In the genomic region with DNA sequence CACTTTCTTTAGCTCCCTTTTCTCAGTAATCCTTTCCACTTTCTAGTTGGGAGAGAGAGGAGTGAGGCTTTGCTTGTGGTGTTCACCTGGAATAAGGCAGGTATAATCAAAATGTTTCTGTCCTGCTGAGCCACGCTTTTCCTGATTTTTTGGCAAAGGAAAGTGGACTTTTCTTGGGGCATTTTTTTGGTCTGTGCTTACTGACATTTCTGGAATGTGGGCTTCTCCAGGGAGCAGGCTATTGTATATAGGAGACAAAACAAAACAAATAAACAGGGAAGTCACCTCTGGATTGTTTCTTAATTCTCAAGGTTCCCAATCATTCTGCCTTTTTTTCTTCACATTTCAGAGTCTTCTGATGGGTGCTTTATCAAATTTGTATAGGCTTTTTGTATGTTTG, we compare ENCODE assay signal across 19 cellular contexts. TPM values are rescaled to one million over a fixed set of nuclear protein-coding genes. Genes with fewer than 3 reads are reported as not detected.
DNase-seq lines count a peak whose midpoint lies in the region; ATAC-seq, FAIRE-seq and TF ChIP-seq lines count a peak whose summit lies in the region.
"Had no signal": no experiment of that assay in that cellular context is flagged by ENCODE, and none has a peak within 500 bp of the region (broad histone marks: within the 10 kb centered on the region; RNA-seq: fewer than 3 reads in every experiment).

No MANE protein-coding gene starts in this region.

- no peaks in the 10 kb centered on the region for H3K4me1 Mint-ChIP-seq in activated T-cell treated with anti-CD3 and anti-CD28 coated beads, Interleukin-2, amount 50 U/mL, for 24 hours (ENCODE audit: low read depth)
- H3K4me1 Mint-ChIP-seq: CD14-positive monocyte had no signal

- WGBS in hepatocyte (ENCODE audit: low lambda C conversion rate, missing lambda C conversion rate), result 62% methylated on average over 1 of the region's 1 CpG

- H2AFZ ChIP-seq in keratinocyte (ENCODE audit: control insufficient read depth, low read length) (peak overlapping the region; percentile 12), hepatocyte (no peak overlapping the region)

- H4K20me1 ChIP-seq in keratinocyte (ENCODE audit: control insufficient read depth, extremely low read depth, insufficient read depth, low read length) (no peaks in the 10 kb centered on the region), hepatocyte (ENCODE audit: insufficient read depth, poor library complexity, severe bottlenecking) (no peaks in the 10 kb centered on the region)

- H3K27me3 Mint-ChIP-seq in activated T-cell treated with anti-CD3 and anti-CD28 coated beads, Interleukin-2, amount 50 U/mL, for 24 hours, result peaks cover 40% of the 10 kb centered on the region

- no peaks in the 10 kb centered on the region for H3K9me1 ChIP-seq in keratinocyte (ENCODE audit: control insufficient read depth, extremely low read depth, insufficient read depth, low read length)

- dilution Hi-C loops in keratinocyte (cut with MboI; ENCODE audit: extremely low pct_ligation_motif_present, low sequenced_read_pairs), result no loop called here

- H3K9me3 Mint-ChIP-seq in activated T-cell treated with anti-CD3 and anti-CD28 coated beads, Interleukin-2, amount 50 U/mL, for 24 hours, result no peaks in the 10 kb centered on the region

- no peak overlapping the region for H3K4me3 Mint-ChIP-seq in activated T-cell treated with anti-CD3 and anti-CD28 coated beads, Interleukin-2, amount 50 U/mL, for 24 hours
- H3K4me3 Mint-ChIP-seq: CD14-positive monocyte had no signal

- H3K36me3 Mint-ChIP-seq in activated T-cell treated with anti-CD3 and anti-CD28 coated beads, Interleukin-2, amount 50 U/mL, for 24 hours (ENCODE audit: low read depth), result no peaks in the 10 kb centered on the region
- H3K36me3 Mint-ChIP-seq: CD14-positive monocyte had no signal

- H3K36me3 ChIP-seq in keratinocyte (ENCODE audit: control insufficient read depth in 2 of 2, extremely low read depth in 1 of 2, insufficient read depth in 2 of 2, low read length in 2 of 2) (no peaks in the 10 kb centered on the region), hepatocyte (replicated peaks; ENCODE audit: insufficient read depth, low read depth) (no peaks in the 10 kb centered on the region)
- H3K36me3 ChIP-seq: HAP-1 had no signal

- H3K79me2 ChIP-seq in keratinocyte (ENCODE audit: control insufficient read depth, insufficient read depth, low read length) (no peaks in the 10 kb centered on the region), hepatocyte (no peaks in the 10 kb centered on the region)

- H3K27ac ChIP-seq in keratinocyte (ENCODE audit: control insufficient read depth, insufficient read depth, low read length) (no peak overlapping the region), hepatocyte (no peak overlapping the region)
- H3K27ac ChIP-seq: RWPE1 had no signal

- H3K4me1 ChIP-seq in keratinocyte (ENCODE audit: control insufficient read depth, extremely low read depth, insufficient read depth, low read length), result no peaks in the 10 kb centered on the region
- H3K4me1 ChIP-seq in hepatocyte (ENCODE audit: insufficient read depth), result no peaks in the 10 kb centered on the region
- H3K4me1 ChIP-seq: HAP-1 had no signal

- H3K9me3 ChIP-seq in keratinocyte (ENCODE audit: control insufficient read depth, low read depth, low read length), result no peaks in the 10 kb centered on the region
- H3K9me3 ChIP-seq in hepatocyte (ENCODE audit: low read depth), result no peaks in the 10 kb centered on the region
- H3K9me3 ChIP-seq: HAP-1 had no signal

- H3K4me2 ChIP-seq in keratinocyte (ENCODE audit: control insufficient read depth, extremely low read depth, insufficient read depth, low read depth, low read length) (no peak overlapping the region), hepatocyte (no peak overlapping the region)

- H3K27me3 ChIP-seq in keratinocyte (ENCODE audit: control insufficient read depth, extremely low read depth, insufficient read depth, low read length) (no peaks in the 10 kb centered on the region), hepatocyte (no peaks in the 10 kb centered on the region)

- H3K4me3 ChIP-seq in AG10803 (ENCODE audit: low read length), result no peak overlapping the region
- H3K4me3 ChIP-seq in cardiac fibroblast (replicated peaks in 1 of 2; ENCODE audit: low read depth in 2 of 2, low read length in 2 of 2), result no peak overlapping the region
- H3K4me3 ChIP-seq in keratinocyte (ENCODE audit: control insufficient read depth in 2 of 3, extremely low read depth in 1 of 3, insufficient read depth in 2 of 3, low read depth in 1 of 3, low read length in 3 of 3), result no peak overlapping the region
- H3K4me3 ChIP-seq in hepatocyte, result no peak overlapping the region
- H3K4me3 ChIP-seq: HAP-1 had no signal

- no peak overlapping the region for H3K27ac Mint-ChIP-seq in activated T-cell treated with anti-CD3 and anti-CD28 coated beads, Interleukin-2, amount 50 U/mL, for 24 hours
- H3K27ac Mint-ChIP-seq: CD14-positive monocyte had no signal

- TF ChIP-seq CTCF in AG10803 (conservative IDR thresholded peaks at IDR 0.05; ENCODE audit: low read length) (no peak), cardiac fibroblast (IDR thresholded peaks at IDR 0.05; ENCODE audit: low read depth, low read length) (no peak), keratinocyte (optimal IDR thresholded peaks at IDR 0.05 in 1 of 3, IDR thresholded peaks at IDR 0.05 in 1 of 3, conservative IDR thresholded peaks at IDR 0.05 in 1 of 3; ENCODE audit: extremely low read depth in 1 of 3, insufficient read depth in 2 of 3, low read length in 3 of 3) (no peak), hepatocyte (IDR thresholded peaks at IDR 0.05; ENCODE audit: poor library complexity) (no peak)

- DNase-seq in AG10803 (ENCODE audit: low read depth), result peak; percentile 48
- DNase-seq in M059J (ENCODE audit: low read depth), result peak; percentile 74
- DNase-seq in cardiac fibroblast (ENCODE audit: low read depth in 2 of 2), result peak; percentile 42 to 51
- no peak for DNase-seq in keratinocyte (ENCODE audit: low read depth, low spot score)
- no peak for DNase-seq in activated T-cell treated with anti-CD3 and anti-CD28 coated beads, Interleukin-2, amount 50 U/mL, for 24 hours
- no peak for DNase-seq in hepatocyte (ENCODE audit: low spot score)
- DNase-seq: AML-193; DMS153; IMR-90; Kasumi-1; NCI-H1105 treated with DMSO at 0.1 percent for 48 hours; NCI-H1694 treated with DMSO at 0.1 percent for 48 hours; NCI-H446; NK-92 treated with Interleukin-12 subunit alpha and Interleukin-12 subunit beta, amount 100 ng/mL, for 24 hours had no signal

- H3K9ac ChIP-seq in keratinocyte (ENCODE audit: control insufficient read depth, extremely low read depth, insufficient read depth, low read length), result no peak overlapping the region

- no peak for ATAC-seq in HG03520 (IDR thresholded peaks at IDR 0.05; ENCODE audit: unreplicated experiment)

- no peak for FAIRE-seq in keratinocyte (lab: Jason Lieb, UNC)
- FAIRE-seq: A204.1 had no signal

- H3K9me2 ChIP-seq in hepatocyte (replicated peaks; ENCODE audit: insufficient read depth), result no peaks in the 10 kb centered on the region

RNA-seq across cellular contexts. Expression of a gene that starts 25.7 kb away (rescaled TPM):
- total RNA-seq in M059J (2014; rRNA removed; shearing (Covaris generic)), result 30.9 and 41.4 TPM in 2 replicates
- 10.8 to 20.9 TPM (median 17.0 TPM) in 3 replicates for polyA plus RNA-seq in keratinocyte
- polyA plus RNA-seq in keratinocyte (2011; ENCODE audit: low read depth), result 6.4 TPM
- 9.5 and 17.5 TPM in 2 replicates for polyA plus RNA-seq in keratinocyte (2011; cell fraction: cytosol; rRNA removed)
- polyA plus RNA-seq in keratinocyte (2011; cell fraction: nucleus; rRNA removed), result 16.6 and 18.4 TPM in 2 replicates
- polyA plus RNA-seq in keratinocyte (2012; ENCODE audit: low replicate concordance), result 9.4 and 11.3 TPM in 2 replicates
- polyA minus RNA-seq in keratinocyte, result 3.8 to 15.7 TPM (median 12.2 TPM) in 3 replicates
- 12.7 TPM for polyA minus RNA-seq in keratinocyte (2011; cell fraction: cytosol; rRNA and poly(A)+ RNA removed)
- 12.5 and 23.5 TPM in 2 replicates for polyA minus RNA-seq in keratinocyte (2011; cell fraction: nucleus; rRNA and poly(A)+ RNA removed)
- 23.2 and 24.4 TPM in 2 replicates for total RNA-seq in hepatocyte
- 9.3 and 9.5 TPM in 2 replicates for polyA plus RNA-seq in hepatocyte

RNA-seq across cellular contexts. Expression of a gene that starts 52.2 kb away (rescaled TPM):
- 46.7 and 55.0 TPM in 2 replicates for total RNA-seq in M059J (2014; rRNA removed; shearing (Covaris generic))
- polyA plus RNA-seq in keratinocyte, result 8.1 to 11.0 TPM (median 10.1 TPM) in 3 replicates
- polyA plus RNA-seq in keratinocyte (2011; ENCODE audit: low read depth), result 2.9 TPM
- polyA plus RNA-seq in keratinocyte (2011; cell fraction: cytosol; rRNA removed), result 5.9 TPM in 2 replicates
- polyA plus RNA-seq in keratinocyte (2011; cell fraction: nucleus; rRNA removed), result 21.5 and 21.8 TPM in 2 replicates
- 3.6 and 7.6 TPM in 2 replicates for polyA plus RNA-seq in keratinocyte (2012; ENCODE audit: low replicate concordance)
- 33.9 to 36.4 TPM (median 35.2 TPM) in 3 replicates for polyA minus RNA-seq in keratinocyte
- polyA minus RNA-seq in keratinocyte (2011; cell fraction: cytosol; rRNA and poly(A)+ RNA removed), result 17.1 TPM
- 37.7 and 56.2 TPM in 2 replicates for polyA minus RNA-seq in keratinocyte (2011; cell fraction: nucleus; rRNA and poly(A)+ RNA removed)
- total RNA-seq in hepatocyte, result 7.7 and 8.1 TPM in 2 replicates
- polyA plus RNA-seq in hepatocyte, result 2.0 and 3.6 TPM in 2 replicates

Comparison
In these comparisons a context has a peak if more than half of its experiments do, and no peak if none do; other contexts are left out.
1. DNase-seq: peak in AG10803 (single experiment), M059J (single experiment) and cardiac fibroblast (2 of 2); none in keratinocyte (single experiment), activated T-cell treated with anti-CD3 and anti-CD28 coated beads, Interleukin-2, amount 50 U/mL, for 24 hours (single experiment) and hepatocyte (single experiment).